Comparison of ENCODE assay signal across 21 cellular contexts in genomic region chr1:151143986-151144385, GRCh38. TPM values are rescaled to one million over a fixed set of nuclear protein-coding genes. Genes with fewer than 3 reads are reported as not detected.
DNase-seq lines count a peak whose midpoint lies in the region; ATAC-seq and TF ChIP-seq lines count a peak whose summit lies in the region.
"Had no signal": no experiment of that assay in that cellular context is flagged by ENCODE, and none has a peak within 500 bp of the region (broad histone marks: within the 10 kb centered on the region; RNA-seq: fewer than 3 reads in every experiment).

No MANE protein-coding gene starts in this region.

- H3K9me3 ChIP-seq in SK-N-SH (no peaks in the 10 kb centered on the region), WERI-Rb-1 (ENCODE audit: severe bottlenecking) (no peaks in the 10 kb centered on the region), stomach smooth muscle (ENCODE audit: control insufficient read depth in 2 of 2, low read length in 2 of 2) (no peaks in the 10 kb centered on the region)
- H3K9me3 ChIP-seq: A549, esophagus squamous epithelium, thoracic aorta had no signal

- no peak overlapping the region for H3K27ac Mint-ChIP-seq in activated CD8-positive, alpha-beta memory T cell treated with anti-CD3 and anti-CD28 coated beads, Interleukin-2, amount 10 ng/mL, durations not matched to agents 7 days and 5 days
- H3K27ac Mint-ChIP-seq: activated naive CD8-positive, alpha-beta T cell treated with anti-CD3 and anti-CD28 coated beads, Interleukin-2, amount 50 U/mL, for 24 hours had no signal

- no peak for TF ChIP-seq CTCF in SK-N-SH (IDR thresholded peaks at IDR 0.05)
- TF ChIP-seq CTCF in WERI-Rb-1 (IDR thresholded peaks at IDR 0.05; ENCODE audit: low read depth, low read length) = no peak

- H2AFZ ChIP-seq in SK-N-SH (ENCODE audit: low read depth) = no peak overlapping the region

- no peak overlapping the region for H3K4me3 ChIP-seq in SK-N-SH (ENCODE audit: low read depth in 2 of 2, low read length in 1 of 2)
- H3K4me3 ChIP-seq in WERI-Rb-1 (ENCODE audit: low read depth, low read length) = peak overlapping the region; percentile 73
- H3K4me3 ChIP-seq in stomach smooth muscle (ENCODE audit: low read length in 2 of 2) = peak overlapping the region in 1 of 2 donors; percentile 88
- H3K4me3 ChIP-seq: A549, thoracic aorta had no signal

- no peak overlapping the region for H3K4me3 Mint-ChIP-seq in activated CD8-positive, alpha-beta memory T cell treated with anti-CD3 and anti-CD28 coated beads, Interleukin-2, amount 10 ng/mL, durations not matched to agents 7 days and 5 days
- H3K4me3 Mint-ChIP-seq: activated naive CD8-positive, alpha-beta T cell treated with anti-CD3 and anti-CD28 coated beads, Interleukin-2, amount 50 U/mL, for 24 hours had no signal

- no peak overlapping the region for H3K4me2 ChIP-seq in SK-N-SH
- H3K4me2 ChIP-seq: A549 had no signal

- no peak overlapping the region for H3K27ac ChIP-seq in SK-N-SH (ENCODE audit: low read depth in 2 of 2, low read length in 1 of 2)
- peak overlapping the region; percentile 86 for H3K27ac ChIP-seq in WERI-Rb-1
- peak overlapping the region; percentile 46 for H3K27ac ChIP-seq in stomach smooth muscle (ENCODE audit: low read length)
- H3K27ac ChIP-seq: A549, thoracic aorta had no signal

- peaks cover 10% of the 10 kb centered on the region for H3K4me1 Mint-ChIP-seq in activated CD8-positive, alpha-beta memory T cell treated with anti-CD3 and anti-CD28 coated beads, Interleukin-2, amount 10 ng/mL, durations not matched to agents 7 days and 5 days

- H3K79me2 ChIP-seq in SK-N-SH (ENCODE audit: insufficient read depth) = no peaks in the 10 kb centered on the region

- no peaks in the 10 kb centered on the region for H3K9me3 Mint-ChIP-seq in activated CD8-positive, alpha-beta memory T cell treated with anti-CD3 and anti-CD28 coated beads, Interleukin-2, amount 10 ng/mL, durations not matched to agents 7 days and 5 days (ENCODE audit: low read depth)
- H3K9me3 Mint-ChIP-seq: activated naive CD8-positive, alpha-beta T cell treated with anti-CD3 and anti-CD28 coated beads, Interleukin-2, amount 50 U/mL, for 24 hours had no signal

- DNase-seq in SK-N-SH (peak; percentile 13), WERI-Rb-1 (peak; percentile 54), iPS-NIHi7 (ENCODE audit: extremely low spot score) (peak; percentile 28)
- no peak for DNase-seq in activated CD8-positive, alpha-beta memory T cell treated with anti-CD3 and anti-CD28 coated beads, Interleukin-2, amount 10 ng/mL, durations not matched to agents 7 days and 5 days
- no peak for DNase-seq in stimulated activated naive CD4-positive, alpha-beta T cell (lab: John Stamatoyannopoulos, UW)
- DNase-seq: activated CD4-positive, CD25-positive, alpha-beta regulatory T cell treated with anti-CD3 and anti-CD28 coated beads, Interleukin-2, amount 50 U/mL, for 72 hours; activated naive CD8-positive, alpha-beta T cell treated with anti-CD3 and anti-CD28 coated beads, Interleukin-2, amount 50 U/mL, for 24 hours; C1 segment of cervical spinal cord; esophagus squamous epithelium; NCI-H1092 treated with DMSO at 0.1 percent for 48 hours; NCI-H2081 treated with DMSO at 0.1 percent for 48 hours; NCI-H524 treated with DMSO at 0.1 percent for 48 hours; PC-3; stimulated activated CD8-positive, alpha-beta memory T cell treated with anti-CD3 and anti-CD28 coated beads, Interleukin-4, amount 100 ng/mL, for 48 hours had no signal

- no peak for TF ChIP-seq RAD21 in SK-N-SH (IDR thresholded peaks at IDR 0.05; ENCODE audit: low read length)

- no peaks in the 10 kb centered on the region for H4K20me1 ChIP-seq in SK-N-SH (ENCODE audit: insufficient read depth)

- no peaks in the 10 kb centered on the region for H3K36me3 Mint-ChIP-seq in activated CD8-positive, alpha-beta memory T cell treated with anti-CD3 and anti-CD28 coated beads, Interleukin-2, amount 10 ng/mL, durations not matched to agents 7 days and 5 days

- H3K9ac ChIP-seq in SK-N-SH (no peak overlapping the region), stomach smooth muscle (ENCODE audit: low read length in 2 of 2) (no peak overlapping the region)

- TF ChIP-seq EP300 in SK-N-SH (IDR thresholded peaks at IDR 0.05; ENCODE audit: borderline replicate concordance in 1 of 2, low read depth in 1 of 2, low read length in 1 of 2) = no peak

- CTCF ChIA-PET in SK-N-SH (lab: Yijun Ruan, JAX) = interaction anchor here (1.1 to 6.8 kb wide), 4 partner anchors 12 to 119 kb away, joined by 4 to 40 read pairs (median 8); partner anchors contain the start of genes C1orf56 and TNFAIP8L2
- CTCF ChIA-PET in activated CD8-positive, alpha-beta memory T cell treated with anti-CD3 and anti-CD28 coated beads, Interleukin-2, amount 10 ng/mL, durations not matched to agents 7 days and 5 days (lab: Charles Lee) = interaction anchor here (1.3 to 1.5 kb wide), 2 partner anchors 11 to 44 kb away, joined by 4 read pairs; no protein-coding TSS in a partner anchor

- H3K9me2 ChIP-seq in SK-N-SH = no peaks in the 10 kb centered on the region

- no peaks in the 10 kb centered on the region for H3F3A ChIP-seq in SK-N-SH (replicated peaks; ENCODE audit: insufficient read depth)

- peaks cover 22% of the 10 kb centered on the region for H3K27me3 Mint-ChIP-seq in activated CD8-positive, alpha-beta memory T cell treated with anti-CD3 and anti-CD28 coated beads, Interleukin-2, amount 10 ng/mL, durations not matched to agents 7 days and 5 days

- no peaks in the 10 kb centered on the region for H3K27me3 ChIP-seq in SK-N-SH (ENCODE audit: insufficient read depth)
- no peaks in the 10 kb centered on the region for H3K27me3 ChIP-seq in WERI-Rb-1 (ENCODE audit: insufficient read depth, low read depth, severe bottlenecking)
- H3K27me3 ChIP-seq in stomach smooth muscle (ENCODE audit: control insufficient read depth in 1 of 2, insufficient read depth in 2 of 2, low read length in 2 of 2) = no peaks in the 10 kb centered on the region

- POLR2A ChIA-PET in SK-N-SH (lab: Yijun Ruan, JAX) = no interaction called here

- H3K4me1 ChIP-seq in SK-N-SH (ENCODE audit: control insufficient read depth in 1 of 2, insufficient read depth in 2 of 2, low read depth in 1 of 2, low read length in 1 of 2) = peaks cover 0 to 21% of the 10 kb centered on the region in 2 experiments; a peak in 1 of 4 replicates
- peaks cover 53% of the 10 kb centered on the region for H3K4me1 ChIP-seq in stomach smooth muscle (ENCODE audit: control insufficient read depth, insufficient read depth, low read length)

- no peaks in the 10 kb centered on the region for H3K36me3 ChIP-seq in SK-N-SH (replicated peaks in 1 of 2; ENCODE audit: control insufficient read depth in 1 of 2, insufficient read depth in 2 of 2, low read length in 1 of 2)
- peaks cover 54% of the 10 kb centered on the region for H3K36me3 ChIP-seq in WERI-Rb-1
- peaks cover 0 to 8% of the 10 kb centered on the region in 2 donors for H3K36me3 ChIP-seq in stomach smooth muscle (ENCODE audit: control insufficient read depth in 2 of 2, insufficient read depth in 2 of 2, low read length in 2 of 2)
- H3K36me3 ChIP-seq: esophagus squamous epithelium, thoracic aorta had no signal

- WGBS in SK-N-SH (ENCODE audit: low lambda C conversion rate) = 83% methylated on average over 5 of the region's 5 CpGs

- ATAC-seq in SK-N-SH treated with all-trans-retinoic acid at 6 μM for 48 hours (no peak), GM18867 (IDR thresholded peaks at IDR 0.05; ENCODE audit: unreplicated experiment) (no peak)
- no peak for ATAC-seq in activated CD8-positive, alpha-beta memory T cell treated with anti-CD3 and anti-CD28 coated beads, Interleukin-2, amount 10 ng/mL, durations not matched to agents 7 days and 5 days
- ATAC-seq: A549; activated naive CD8-positive, alpha-beta T cell treated with anti-CD3 and anti-CD28 coated beads, Interleukin-2, amount 50 U/mL, for 24 hours; PC-3 had no signal

TF ChIP-seq in SK-N-SH treated with all-trans-retinoic acid at 6 μM for 48 hours, 23 proteins besides CTCF, POLR2A, EP300 and RAD21:
- TF ChIP-seq ESRRG (CRISPR knock-in tag; IDR thresholded peaks at IDR 0.05) (no peak), RARB (CRISPR knock-in tag; IDR thresholded peaks at IDR 0.05) (no peak)

RNA-seq across cellular contexts. Expression of gene SEMA6C, which starts 2.4 kb away (rescaled TPM):
- polyA plus RNA-seq in SK-N-SH (2012; rRNA removed) = 3.1 and 4.0 TPM in 2 replicates
- polyA plus RNA-seq in SK-N-SH (2012; cell fraction: cytosol; rRNA removed) = 1.9 and 2.8 TPM in 2 replicates
- 17.3 and 19.6 TPM in 2 replicates for polyA plus RNA-seq in SK-N-SH (2012; cell fraction: nucleus; rRNA removed)
- total RNA-seq in activated CD8-positive, alpha-beta memory T cell treated with anti-CD3 and anti-CD28 coated beads, Interleukin-2, amount 10 ng/mL, durations not matched to agents 7 days and 5 days = 1 to 10 TPM in 1 of 2 experiments, under 1 TPM in 1; 0.84 to 1.7 TPM

RNA-seq across cellular contexts. Expression of gene TNFAIP8L2, which starts 12.5 kb away (rescaled TPM):
- polyA plus RNA-seq in SK-N-SH (2012; rRNA removed) = not detected in 2 replicates
- not detected in 2 replicates for polyA plus RNA-seq in SK-N-SH (2012; cell fraction: cytosol; rRNA removed)
- polyA plus RNA-seq in SK-N-SH (2012; cell fraction: nucleus; rRNA removed) = 0.07 TPM in 1 of 2 replicates, not detected in the other
- total RNA-seq in activated CD8-positive, alpha-beta memory T cell treated with anti-CD3 and anti-CD28 coated beads, Interleukin-2, amount 10 ng/mL, durations not matched to agents 7 days and 5 days = 10 to 100 TPM; 14.5 to 17.6 TPM
- total RNA-seq: bronchial epithelial cell, PC-3, SK-MEL-5 had no signal
- polyA plus RNA-seq: A549 had no signal

RNA-seq across cellular contexts. Expression of gene LYSMD1, which starts 21.7 kb away (rescaled TPM):
- polyA plus RNA-seq in SK-N-SH (2012; rRNA removed) = 4.5 and 5.1 TPM in 2 replicates
- polyA plus RNA-seq in SK-N-SH (2012; cell fraction: cytosol; rRNA removed) = 3.7 and 4.4 TPM in 2 replicates
- 7.1 and 7.3 TPM in 2 replicates for polyA plus RNA-seq in SK-N-SH (2012; cell fraction: nucleus; rRNA removed)
- total RNA-seq in activated CD8-positive, alpha-beta memory T cell treated with anti-CD3 and anti-CD28 coated beads, Interleukin-2, amount 10 ng/mL, durations not matched to agents 7 days and 5 days = 1 to 10 TPM; 4.4 to 4.9 TPM

RNA-seq across cellular contexts. Expression of gene SCNM1, which starts 22.0 kb away (rescaled TPM):
- polyA plus RNA-seq in SK-N-SH (2012; rRNA removed) = 23.4 and 27.8 TPM in 2 replicates
- 19.6 and 20.7 TPM in 2 replicates for polyA plus RNA-seq in SK-N-SH (2012; cell fraction: cytosol; rRNA removed)
- polyA plus RNA-seq in SK-N-SH (2012; cell fraction: nucleus; rRNA removed) = 61.7 and 92.2 TPM in 2 replicates
- total RNA-seq in activated CD8-positive, alpha-beta memory T cell treated with anti-CD3 and anti-CD28 coated beads, Interleukin-2, amount 10 ng/mL, durations not matched to agents 7 days and 5 days = 10 to 100 TPM; 60.6 to 69.6 TPM

RNA-seq across cellular contexts. Expression of gene TMOD4, which starts 31.8 kb away (rescaled TPM):
- 0.57 and 0.59 TPM in 2 replicates for polyA plus RNA-seq in SK-N-SH (2012; rRNA removed)
- 0.20 and 0.37 TPM in 2 replicates for polyA plus RNA-seq in SK-N-SH (2012; cell fraction: cytosol; rRNA removed)
- polyA plus RNA-seq in SK-N-SH (2012; cell fraction: nucleus; rRNA removed) = 1.7 and 2.0 TPM in 2 replicates
- 1 to 10 TPM; 2.9 to 3.6 TPM for total RNA-seq in activated CD8-positive, alpha-beta memory T cell treated with anti-CD3 and anti-CD28 coated beads, Interleukin-2, amount 10 ng/mL, durations not matched to agents 7 days and 5 days
- total RNA-seq: bronchial epithelial cell, esophagus squamous epithelium, thoracic aorta had no signal

Comparison
In these comparisons a context has a peak if more than half of its experiments do, and no peak if none do; other contexts are left out.
1. DNase-seq: peak in SK-N-SH (single experiment), WERI-Rb-1 (single experiment) and iPS-NIHi7 (single experiment); none in activated CD8-positive, alpha-beta memory T cell treated with anti-CD3 and anti-CD28 coated beads, Interleukin-2, amount 10 ng/mL, durations not matched to agents 7 days and 5 days (single experiment) and stimulated activated naive CD4-positive, alpha-beta T cell (0 of 6).
2. H3K27ac ChIP-seq: peak in WERI-Rb-1 (single experiment) and stomach smooth muscle (single experiment); none in SK-N-SH (0 of 2).